In the genomic region with DNA sequence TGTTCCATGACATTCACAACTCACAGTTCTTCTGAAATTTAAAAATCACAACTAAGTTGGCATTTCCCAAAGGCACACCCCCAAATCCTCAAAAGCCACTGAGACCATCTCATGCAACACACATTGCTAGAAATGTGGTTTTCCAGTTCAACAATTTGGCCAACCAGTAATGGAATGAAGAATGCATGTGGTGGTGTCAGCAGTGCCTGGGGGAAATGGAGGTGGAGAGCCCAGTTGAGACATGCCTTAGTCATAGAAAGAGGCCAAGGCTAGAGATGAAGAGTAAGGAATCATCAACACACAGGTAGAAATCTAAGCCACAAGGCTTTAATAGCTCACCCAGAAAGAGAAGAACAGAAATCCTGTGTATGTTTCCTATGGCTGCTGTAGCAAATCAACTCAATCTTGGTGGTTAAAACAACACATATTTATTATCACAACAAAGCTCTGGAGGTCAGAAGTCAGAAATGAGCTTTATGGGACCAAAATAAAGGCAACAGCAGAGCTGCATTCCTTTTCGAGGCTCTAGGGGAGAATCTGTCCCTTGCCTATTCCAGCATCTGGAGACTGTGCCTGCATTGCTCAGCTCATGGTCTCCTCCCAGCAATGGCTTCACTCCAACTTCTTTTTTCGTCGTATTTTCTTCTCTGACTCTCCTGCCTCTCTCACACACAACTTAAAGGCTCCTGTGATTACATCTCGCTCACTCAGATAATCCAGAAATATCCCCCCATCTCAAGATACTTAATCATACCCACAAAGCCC, we compare ENCODE assay signal across 25 cellular contexts. TPM values are rescaled to one million over a fixed set of nuclear protein-coding genes. Genes with fewer than 3 reads are reported as not detected.
DNase-seq lines count a peak whose midpoint lies in the region; ATAC-seq and TF ChIP-seq lines count a peak whose summit lies in the region.
"Had no signal": no experiment of that assay in that cellular context is flagged by ENCODE, and none has a peak within 500 bp of the region (broad histone marks: within the 10 kb centered on the region; RNA-seq: fewer than 3 reads in every experiment).

No MANE protein-coding gene starts in this region.

- H2AFZ ChIP-seq in Karpas-422 (ENCODE audit: low read length): no peak overlapping the region

- H3K4me1 ChIP-seq in spleen: no peaks in the 10 kb centered on the region
- H3K4me1 ChIP-seq in Karpas-422 (ENCODE audit: low read length): no peaks in the 10 kb centered on the region
- H3K4me1 ChIP-seq: gastroesophageal sphincter, right lobe of liver had no signal

- H3K9me2 ChIP-seq in Karpas-422 (replicated peaks; ENCODE audit: insufficient read depth, low read length): no peaks in the 10 kb centered on the region

- 65 to 78% (median 76%) methylated on average over 4 of the region's 4 CpGs for WGBS in spleen, 5 donors

- no peak for TF ChIP-seq CTCF in dorsolateral prefrontal cortex (IDR thresholded peaks at IDR 0.05 in 54 of 56, conservative IDR thresholded peaks at IDR 0.05 in 2 of 56; ENCODE audit: low read depth in 1 of 56, partially characterized antibody in 56 of 56)
- no peak for TF ChIP-seq CTCF in spleen (IDR thresholded peaks at IDR 0.05 in 8 of 11, conservative IDR thresholded peaks at IDR 0.05 in 3 of 11)

- H3K79me2 ChIP-seq in Karpas-422 (ENCODE audit: low read length): no peaks in the 10 kb centered on the region

- DNase-seq in AG20443 (ENCODE audit: low spot score) (peak; percentile 61), HT1080 (ENCODE audit: low read depth) (peak; percentile 38), dorsolateral prefrontal cortex (peak in 1 of 10 donors; percentile 17), left kidney (ENCODE audit: low read depth, low spot score) (peak; percentile 7), GF-D8 (lab: John Stamatoyannopoulos, UW) (no peak), spleen (no peak), Karpas-422 (no peak)
- DNase-seq: activated CD8-positive, alpha-beta T cell treated with anti-CD3 and anti-CD28 coated beads, Interleukin-2, amount 10 ng/mL, durations not matched to agents 7 days and 5 days; activated naive CD8-positive, alpha-beta T cell treated with anti-CD3 and anti-CD28 coated beads, Interleukin-2, amount 50 U/mL, for 24 hours; activated T-cell treated with anti-CD3 and anti-CD28 coated beads, Interleukin-2, amount 50 U/mL, for 48 hours; CD8-positive, alpha-beta memory T cell; endodermal cell; HCEC 1CT; NCI-H1092; NCI-H2081 treated with DMSO at 0.1 percent for 48 hours; NCI-H510A; right lobe of liver; stimulated activated naive CD4-positive, alpha-beta T cell treated with Interleukin-2 at 50 U/mL for 16 hours; T-cell had no signal

- H3K9ac ChIP-seq in Karpas-422 (ENCODE audit: low read length): no peak overlapping the region
- H3K9ac ChIP-seq: KMS-11 had no signal

- ATAC-seq in HG02571 (IDR thresholded peaks at IDR 0.05; ENCODE audit: unreplicated experiment): no peak
- ATAC-seq: activated CD8-positive, alpha-beta T cell treated with anti-CD3 and anti-CD28 coated beads, Interleukin-2, amount 10 ng/mL, durations not matched to agents 7 days and 5 days; activated naive CD8-positive, alpha-beta T cell treated with anti-CD3 and anti-CD28 coated beads, Interleukin-2, amount 50 U/mL, for 24 hours; gastroesophageal sphincter; right lobe of liver; T-cell; WTC11 had no signal

- H3K36me3 ChIP-seq in spleen (no peaks in the 10 kb centered on the region), Karpas-422 (ENCODE audit: insufficient read depth, low read length) (no peaks in the 10 kb centered on the region)
- H3K36me3 ChIP-seq: gastroesophageal sphincter, right lobe of liver had no signal

- H3K27ac ChIP-seq in dorsolateral prefrontal cortex (peak overlapping the region in 40 of 59 donors; percentile 1 to 79 (median 46)), spleen (no peak overlapping the region), Karpas-422 (ENCODE audit: low read length) (no peak overlapping the region)
- H3K27ac ChIP-seq: gastroesophageal sphincter, KMS-11, right lobe of liver had no signal

- H3K4me2 ChIP-seq in Karpas-422 (ENCODE audit: low read depth, low read length, poor library complexity, severe bottlenecking): no peak overlapping the region
- H3K4me2 ChIP-seq: KMS-11 had no signal

- no peak overlapping the region for H3K4me3 ChIP-seq in dorsolateral prefrontal cortex
- no peak overlapping the region for H3K4me3 ChIP-seq in spleen
- H3K4me3 ChIP-seq in Karpas-422 (ENCODE audit: low read length): no peak overlapping the region
- H3K4me3 ChIP-seq: gastroesophageal sphincter, right lobe of liver had no signal

- intact Hi-C loops in dorsolateral prefrontal cortex (cut with DNase I): no loop called here
- intact Hi-C loops in spleen (cut with DNase I; ENCODE audit: low total_unique reads): no loop called here

- TF ChIP-seq POLR2A in spleen (IDR thresholded peaks at IDR 0.05): no peak

- no peaks in the 10 kb centered on the region for H4K20me1 ChIP-seq in Karpas-422 (ENCODE audit: insufficient read depth, low read depth, low read length)

- no peaks in the 10 kb centered on the region for H3K9me3 ChIP-seq in spleen
- H3K9me3 ChIP-seq in Karpas-422 (ENCODE audit: low read length): no peaks in the 10 kb centered on the region
- H3K9me3 ChIP-seq: gastroesophageal sphincter, right lobe of liver had no signal

- H3K27me3 ChIP-seq in dorsolateral prefrontal cortex (no peaks in the 10 kb centered on the region), spleen (replicated peaks in 1 of 7) (no peaks in the 10 kb centered on the region), Karpas-422 (ENCODE audit: low read length) (no peaks in the 10 kb centered on the region)
- H3K27me3 ChIP-seq: gastroesophageal sphincter, right lobe of liver had no signal

RNA-seq across cellular contexts. Expression of a gene that starts 54.0 kb away (rescaled TPM):
- total RNA-seq in HT1080 (2014; rRNA removed; shearing (Covaris generic)): not detected in 2 replicates
- not detected in 2 replicates for polyA plus RNA-seq in HT1080 (2015; cell fraction: cytosol; rRNA removed)
- polyA plus RNA-seq in HT1080 (2015; cell fraction: nucleus; rRNA removed): 0.12 TPM in 1 of 2 replicates, not detected in the other
- under 1 TPM in 5 of 120 experiments, not detected in 115; 0.13 to 0.61 (median 0.42) TPM for total RNA-seq in dorsolateral prefrontal cortex
- not detected for total RNA-seq in spleen
- not detected for polyA plus RNA-seq in spleen
- total RNA-seq in Karpas-422 (2014; rRNA removed; shearing (Covaris generic); ENCODE audit: low replicate concordance): not detected in 2 replicates
- total RNA-seq: activated CD8-positive, alpha-beta T cell treated with anti-CD3 and anti-CD28 coated beads, Interleukin-2, amount 10 ng/mL, durations not matched to agents 7 days and 5 days; CD8-positive, alpha-beta memory T cell; gastroesophageal sphincter; lower leg skin; omental fat pad; right lobe of liver; T-cell; WTC11 had no signal
- polyA plus RNA-seq: CD8-positive, alpha-beta memory T cell had no signal

Comparison
In these comparisons a context has a peak if more than half of its experiments do, and no peak if none do; other contexts are left out.
1. DNase-seq: peak in AG20443 (single experiment), HT1080 (single experiment) and left kidney (single experiment); none in GF-D8 (single experiment), spleen (single experiment) and Karpas-422 (single experiment).
2. H3K27ac ChIP-seq: peak in dorsolateral prefrontal cortex (40 of 59); none in spleen (0 of 8) and Karpas-422 (single experiment).